8 cellular contexts compared by ENCODE assay signal in genomic region chr22:50327711-50328019, GRCh38. TPM values are rescaled to one million over a fixed set of nuclear protein-coding genes. Genes with fewer than 3 reads are reported as not detected.
DNase-seq lines count a peak whose midpoint lies in the region; ATAC-seq and TF ChIP-seq lines count a peak whose summit lies in the region.

No MANE protein-coding gene starts in this region.

- peaks cover 15% of the 10 kb centered on the region for H3K4me1 Mint-ChIP-seq in activated CD8-positive, alpha-beta T cell treated with anti-CD3 and anti-CD28 coated beads, Interleukin-2, amount 10 ng/mL, durations not matched to agents 7 days and 5 days (ENCODE audit: low read depth)

- peak overlapping the region; percentile 88 for H3K9ac ChIP-seq in HCT116 (ENCODE audit: low read length)

- peaks cover 26% of the 10 kb centered on the region for H3K27me3 Mint-ChIP-seq in activated CD8-positive, alpha-beta T cell treated with anti-CD3 and anti-CD28 coated beads, Interleukin-2, amount 10 ng/mL, durations not matched to agents 7 days and 5 days (ENCODE audit: low read depth)

- peak overlapping the region; percentile 83 for H3K27ac ChIP-seq in HCT116 (ENCODE audit: low read depth, low read length)
- H3K27ac ChIP-seq in spleen = peak overlapping the region; percentile 89 to 96 (median 92)

- DNase-seq in HCT116 (ENCODE audit: low read depth, low spot score) (no peak), spleen (no peak), DMS53 (lab: John Stamatoyannopoulos, UW) (no peak)
- no peak for DNase-seq in activated CD8-positive, alpha-beta T cell treated with anti-CD3 and anti-CD28 coated beads, Interleukin-2, amount 10 ng/mL, durations not matched to agents 7 days and 5 days
- no peak for DNase-seq in stimulated activated CD4-positive, alpha-beta T cell treated with anti-CD3 and anti-CD28 coated beads, Interleukin-2, amount 100 ng/mL, for 24 hours

- H3K9me3 Mint-ChIP-seq in activated CD8-positive, alpha-beta T cell treated with anti-CD3 and anti-CD28 coated beads, Interleukin-2, amount 10 ng/mL, durations not matched to agents 7 days and 5 days (ENCODE audit: insufficient read depth) = no peaks in the 10 kb centered on the region

- intact Hi-C loops in HCT116 (cut with micrococcal nuclease) = loop anchor here (1.0 kb wide), 1 partner anchor 53 kb away; no protein-coding TSS in a partner anchor
- intact Hi-C loops in spleen (cut with DNase I; ENCODE audit: low total_unique reads) = loop anchor here (5.0 kb wide), 1 partner anchor 55 kb away; the partner anchor contains the start of gene MAPK11

- peak overlapping the region; percentile 63 to 80 for H3K4me3 ChIP-seq in HCT116 (replicated peaks in 1 of 2; ENCODE audit: low read depth in 1 of 2, low read length in 2 of 2)
- peak overlapping the region; percentile 56 for H3K4me3 ChIP-seq in iPS-11a (ENCODE audit: low read depth, low read length)
- H3K4me3 ChIP-seq in spleen = peak overlapping the region; percentile 54 to 82 (median 66)

- H3K27me3 ChIP-seq in HCT116 (ENCODE audit: insufficient read depth, low read length) = no peaks in the 10 kb centered on the region
- H3K27me3 ChIP-seq in spleen (replicated peaks in 1 of 7) = no peaks in the 10 kb centered on the region

- no peaks in the 10 kb centered on the region for H4K20me1 ChIP-seq in HCT116 (ENCODE audit: insufficient read depth)

- H3K27ac Mint-ChIP-seq in activated CD8-positive, alpha-beta T cell treated with anti-CD3 and anti-CD28 coated beads, Interleukin-2, amount 10 ng/mL, durations not matched to agents 7 days and 5 days = peak overlapping the region; percentile 87

- H3K4me2 ChIP-seq in HCT116 (ENCODE audit: low read length) = peak overlapping the region; percentile 97

- TF ChIP-seq RAD21 in HCT116 (IDR thresholded peaks at IDR 0.05; ENCODE audit: low read depth) = no peak

- TF ChIP-seq POLR2A in HCT116 (IDR thresholded peaks at IDR 0.05; ENCODE audit: borderline replicate concordance, extremely low read depth, insufficient read depth, insufficient read length) (no peak), spleen (IDR thresholded peaks at IDR 0.05) (no peak)

- BruUV-seq in HCT116 (replicated peaks; lab: Mats Ljungman, UMichigan) = no TSS peak

- ATAC-seq in HCT116 (no peak), HG02981 (IDR thresholded peaks at IDR 0.05; ENCODE audit: unreplicated experiment) (no peak), GM18909 (IDR thresholded peaks at IDR 0.05; ENCODE audit: poor library complexity, unreplicated experiment) (no peak)
- no peak for ATAC-seq in activated CD8-positive, alpha-beta T cell treated with anti-CD3 and anti-CD28 coated beads, Interleukin-2, amount 10 ng/mL, durations not matched to agents 7 days and 5 days

- POLR2A ChIA-PET in HCT116 (lab: Charles Lee) = interaction anchor here (1.4 to 1.5 kb wide), 2 partner anchors 22 to 76 kb away, joined by 5 read pairs; partner anchors contain the start of gene HDAC10
- POLR2A ChIA-PET in activated CD8-positive, alpha-beta T cell treated with anti-CD3 and anti-CD28 coated beads, Interleukin-2, amount 10 ng/mL, durations not matched to agents 7 days and 5 days (lab: Charles Lee) = interaction anchor here (0.6 to 1.6 kb wide), 3 partner anchors 8 to 34 kb away, joined by 3 to 5 read pairs (median 4); no protein-coding TSS in a partner anchor

- H3K4me1 ChIP-seq in HCT116 (ENCODE audit: control insufficient read depth in 1 of 2, insufficient read depth in 2 of 2, low read length in 2 of 2) (peaks cover 37 to 57% of the 10 kb centered on the region in 2 experiments), spleen (peaks cover 0 to 28% (median 20%) of the 10 kb centered on the region in 6 donors)

- peaks cover 3% of the 10 kb centered on the region; the same call in 1 of the 2 replicates for H3K79me2 ChIP-seq in HCT116 (ENCODE audit: insufficient read depth, low read length)

- TF ChIP-seq CTCF in HCT116 (IDR thresholded peaks at IDR 0.05 in 2 of 3, conservative IDR thresholded peaks at IDR 0.05 in 1 of 3; ENCODE audit: borderline replicate concordance in 1 of 3, insufficient read depth in 1 of 3, low read depth in 2 of 3, low read length in 2 of 3) = no peak
- no peak for TF ChIP-seq CTCF in spleen (IDR thresholded peaks at IDR 0.05 in 8 of 11, conservative IDR thresholded peaks at IDR 0.05 in 3 of 11)

- H3K36me3 ChIP-seq in HCT116 (ENCODE audit: control insufficient read depth in 1 of 2, insufficient read depth in 2 of 2, low read length in 2 of 2) (no peaks in the 10 kb centered on the region), spleen (no peaks in the 10 kb centered on the region)

- H3K36me3 Mint-ChIP-seq in activated CD8-positive, alpha-beta T cell treated with anti-CD3 and anti-CD28 coated beads, Interleukin-2, amount 10 ng/mL, durations not matched to agents 7 days and 5 days (ENCODE audit: low read depth) = no peaks in the 10 kb centered on the region

- no peak overlapping the region for H2AFZ ChIP-seq in HCT116 (ENCODE audit: low read depth, low read length, poor library complexity, severe bottlenecking)

- H3K9me2 ChIP-seq in HCT116 (ENCODE audit: insufficient read depth) = no peaks in the 10 kb centered on the region

- CTCF ChIA-PET in HCT116 (lab: Charles Lee) = interaction anchor here (1.1 to 1.3 kb wide), 2 partner anchors 14 to 51 kb away, joined by 3 to 4 read pairs; no protein-coding TSS in a partner anchor
- CTCF ChIA-PET in activated CD8-positive, alpha-beta T cell treated with anti-CD3 and anti-CD28 coated beads, Interleukin-2, amount 10 ng/mL, durations not matched to agents 7 days and 5 days (lab: Charles Lee) = interaction anchor here (0.6 to 4.4 kb wide), 16 partner anchors 10 to 293 kb away, joined by 3 to 35 read pairs (median 4); partner anchors contain the start of genes HDAC10 and TUBGCP6

- RAD21 ChIA-PET in HCT116 (lab: Charles Lee; ENCODE audit: low non-redundant PET in 1 of 2, low total read pairs in 2 of 2, uncharacterized antibody in 2 of 2, unreplicated experiment in 2 of 2) = interaction anchor here in 1 of 2 experiments (1.0 to 1.3 kb wide), 2 partner anchors 22 to 204 kb away, joined by 3 read pairs; no protein-coding TSS in a partner anchor

- H3K4me3 Mint-ChIP-seq in activated CD8-positive, alpha-beta T cell treated with anti-CD3 and anti-CD28 coated beads, Interleukin-2, amount 10 ng/mL, durations not matched to agents 7 days and 5 days = peak overlapping the region; percentile 77

- 64 to 73% (median 68%) methylated on average over 20 to 22 of the region's 22 CpGs for WGBS in spleen, 5 donors

- H3K9me3 ChIP-seq in HCT116 (ENCODE audit: control insufficient read depth in 1 of 2, insufficient read depth in 1 of 2, low read depth in 1 of 2, low read length in 2 of 2) (no peaks in the 10 kb centered on the region), spleen (no peaks in the 10 kb centered on the region)

TF ChIP-seq in HCT116, 20 proteins besides CTCF, POLR2A, EP300 and RAD21 (continues in another document):
- TF ChIP-seq ELF1 (IDR thresholded peaks at IDR 0.05; ENCODE audit: borderline replicate concordance, low read depth) (no peak), ZNF274 (IDR thresholded peaks at IDR 0.05; ENCODE audit: low read depth, low read length) (no peak), SIN3A (IDR thresholded peaks at IDR 0.05; ENCODE audit: low read depth) (no peak), YY1 (IDR thresholded peaks at IDR 0.05; ENCODE audit: extremely low read depth, insufficient replicate concordance, low read depth, low read length) (no peak), CBX3 (IDR thresholded peaks at IDR 0.05; ENCODE audit: low read depth) (no peak)

RNA-seq across cellular contexts. Expression of gene DENND6B, which starts 0.9 kb away (rescaled TPM):
- total RNA-seq in HCT116 (2021; ENCODE audit: unreplicated experiment) (11.0 TPM), spleen (1 to 10 TPM; 4.5 to 8.9 (median 6.0) TPM)
- polyA plus RNA-seq in HCT116 (2012) = 7.8 and 9.1 TPM in 2 replicates
- total RNA-seq in activated CD8-positive, alpha-beta T cell treated with anti-CD3 and anti-CD28 coated beads, Interleukin-2, amount 10 ng/mL, durations not matched to agents 7 days and 5 days = 1 to 10 TPM; 6.0 to 7.0 TPM
- 10 to 100 TPM in 1 of 3 donors, 1 to 10 TPM in 2; 6.4 to 10.4 (median 9.9) TPM for polyA plus RNA-seq in spleen

RNA-seq across cellular contexts. Expression of gene PPP6R2, which starts 15.5 kb away (rescaled TPM):
- total RNA-seq in HCT116 (2021; ENCODE audit: unreplicated experiment) (61.3 TPM), spleen (10 to 100 TPM; 54.0 to 76.2 (median 64.7) TPM)
- polyA plus RNA-seq in HCT116 (2012) = 52.7 and 53.5 TPM in 2 replicates
- 10 to 100 TPM; 62.1 to 64.9 TPM for total RNA-seq in activated CD8-positive, alpha-beta T cell treated with anti-CD3 and anti-CD28 coated beads, Interleukin-2, amount 10 ng/mL, durations not matched to agents 7 days and 5 days
- 10 to 100 TPM; 23.6 to 48.7 (median 27.8) TPM for polyA plus RNA-seq in spleen

RNA-seq across cellular contexts. Expression of gene PLXNB2, which starts 20.2 kb away (rescaled TPM):
- 236 TPM for total RNA-seq in HCT116 (2021; ENCODE audit: unreplicated experiment)
- 192 and 208 TPM in 2 replicates for polyA plus RNA-seq in HCT116 (2012)
- total RNA-seq in activated CD8-positive, alpha-beta T cell treated with anti-CD3 and anti-CD28 coated beads, Interleukin-2, amount 10 ng/mL, durations not matched to agents 7 days and 5 days = 10 to 100 TPM; 48.4 to 49.9 TPM
- total RNA-seq in spleen = 100 to 1,000 TPM; 175 to 382 (median 278) TPM
- polyA plus RNA-seq in spleen = 100 to 1,000 TPM in 1 of 3 donors, 10 to 100 TPM in 2; 41.9 to 113 (median 68.3) TPM

RNA-seq across cellular contexts. Expression of gene MAPK11, which starts 57.5 kb away (rescaled TPM):
- total RNA-seq in HCT116 (2021; ENCODE audit: unreplicated experiment) (19.3 TPM), spleen (10 to 100 TPM in 3 of 7 donors, 1 to 10 TPM in 4; 5.2 to 20.7 (median 9.3) TPM)
- polyA plus RNA-seq in HCT116 (2012) = 15.7 and 17.2 TPM in 2 replicates
- 10 to 100 TPM; 10.4 to 11.8 TPM for total RNA-seq in activated CD8-positive, alpha-beta T cell treated with anti-CD3 and anti-CD28 coated beads, Interleukin-2, amount 10 ng/mL, durations not matched to agents 7 days and 5 days
- 10 to 100 TPM; 10.7 to 25.3 (median 21.0) TPM for polyA plus RNA-seq in spleen
